16 cellular contexts compared by ENCODE assay signal in the genomic region with DNA sequence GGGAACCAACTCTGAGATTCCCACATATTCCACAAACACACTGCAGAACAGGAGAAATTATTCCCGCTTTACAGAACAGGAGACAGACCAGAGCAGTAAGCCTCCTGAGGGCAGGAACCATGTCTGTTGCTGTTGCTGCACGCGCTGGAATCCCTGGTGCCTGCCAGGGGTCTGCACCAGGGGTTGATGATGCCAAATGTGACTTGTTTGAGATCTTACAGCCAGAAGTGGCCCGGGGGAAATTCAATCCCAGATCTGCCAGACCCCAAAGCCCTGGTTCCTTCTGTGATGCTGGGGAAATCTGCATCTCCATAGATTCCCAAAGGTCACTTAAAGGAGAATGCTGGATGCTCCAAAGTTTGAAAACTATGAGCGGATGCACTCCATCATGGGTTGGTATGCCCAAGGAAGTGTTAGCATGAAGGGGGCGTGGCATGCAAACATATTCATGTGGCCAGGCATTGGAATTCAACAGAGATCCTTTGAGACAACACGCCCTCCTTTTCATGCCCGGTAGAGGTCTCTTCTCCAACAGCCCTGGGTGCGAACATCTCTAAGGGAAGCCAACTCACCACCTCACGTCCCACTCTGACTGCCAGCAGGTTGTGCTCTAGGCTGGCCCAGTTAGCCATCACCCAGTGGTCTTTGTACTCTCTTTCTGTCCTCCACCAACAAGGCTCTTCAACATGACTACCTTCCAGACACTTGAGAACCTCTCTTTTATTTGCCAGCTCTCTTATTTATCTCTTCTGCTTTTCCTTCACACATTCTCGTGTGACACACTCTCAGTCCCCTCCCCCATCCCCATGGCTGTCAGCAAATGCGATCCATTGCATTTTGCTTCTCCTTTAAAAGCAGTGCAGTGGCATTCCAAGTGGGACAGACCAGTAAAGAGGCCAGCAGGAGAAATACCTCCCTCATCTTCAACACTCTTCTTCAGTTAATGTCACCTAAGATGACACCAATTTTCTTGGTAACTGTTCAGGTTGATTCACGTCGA.
DNase-seq lines count a peak whose midpoint lies in the region; ATAC-seq lines count a peak whose summit lies in the region.
"Had no signal": no experiment of that assay in that cellular context is flagged by ENCODE, and none has a peak within 500 bp of the region (broad histone marks: within the 10 kb centered on the region; RNA-seq: fewer than 3 reads in every experiment).

No MANE protein-coding gene starts in this region.

- no peak overlapping the region for H3K4me3 ChIP-seq in right cardiac atrium (ENCODE audit: low read length)
- H3K4me3 ChIP-seq: hepatocyte had no signal

- ATAC-seq in right cardiac atrium: peak in 1 of 2 donors; percentile 48
- no peak for ATAC-seq in stimulated activated naive B cell treated with anti-CD40 and anti-IgM and Interleukin-4, amounts not matched to agents 10 μg/mL and 1 μg/mL and 100 μg/mL, for 72 hours (replicated peaks)
- ATAC-seq: Panc1 had no signal

- H3K4me1 ChIP-seq in right cardiac atrium (ENCODE audit: control insufficient read depth, insufficient read depth, low read length): peaks cover 12% of the 10 kb centered on the region

- H3K9me3 ChIP-seq in right cardiac atrium (ENCODE audit: control insufficient read depth, low read length): no peaks in the 10 kb centered on the region
- H3K9me3 ChIP-seq: neutrophil had no signal

- peak overlapping the region; percentile 18 for H3K27ac ChIP-seq in right cardiac atrium (ENCODE audit: low read length)
- H3K27ac ChIP-seq: epithelial cell of prostate, hepatocyte, neutrophil had no signal

- peaks cover 4% of the 10 kb centered on the region for H3K9me3 Mint-ChIP-seq in activated CD4-positive, alpha-beta memory T cell treated with anti-CD3 and anti-CD28 coated beads, Interleukin-2, amount 10 ng/mL, durations not matched to agents 7 days and 5 days
- H3K9me3 Mint-ChIP-seq in activated CD4-positive, alpha-beta memory T cell treated with anti-CD3 and anti-CD28 coated beads for 36 hours: no peaks in the 10 kb centered on the region
- peaks cover 0 to 3% of the 10 kb centered on the region in 2 donors for H3K9me3 Mint-ChIP-seq in stimulated activated naive B cell treated with anti-CD40 and anti-IgM and Interleukin-4, amounts not matched to agents 10 μg/mL and 1 μg/mL and 100 μg/mL, for 72 hours
- H3K9me3 Mint-ChIP-seq: activated naive CD4-positive, alpha-beta T cell treated with anti-CD3 and anti-CD28 coated beads for 36 hours had no signal

- POLR2A ChIA-PET in activated CD4-positive, alpha-beta memory T cell treated with anti-CD3 and anti-CD28 coated beads, Interleukin-2, amount 10 ng/mL, durations not matched to agents 7 days and 5 days (lab: Charles Lee): interaction anchor here (3.1 kb wide), 1 partner anchor 126 kb away, joined by 21 read pairs; no protein-coding TSS in a partner anchor
- POLR2A ChIA-PET in activated CD4-positive, alpha-beta memory T cell treated with anti-CD3 and anti-CD28 coated beads for 36 hours (lab: Charles Lee): no interaction called here

- H3K27me3 ChIP-seq in right cardiac atrium (ENCODE audit: control insufficient read depth, insufficient read depth): no peaks in the 10 kb centered on the region
- H3K27me3 ChIP-seq: hepatocyte, neutrophil had no signal

- no peak overlapping the region for H3K27ac Mint-ChIP-seq in activated CD4-positive, alpha-beta memory T cell treated with anti-CD3 and anti-CD28 coated beads, Interleukin-2, amount 10 ng/mL, durations not matched to agents 7 days and 5 days
- no peak overlapping the region for H3K27ac Mint-ChIP-seq in activated CD4-positive, alpha-beta memory T cell treated with anti-CD3 and anti-CD28 coated beads for 36 hours
- peak overlapping the region; percentile 85 for H3K27ac Mint-ChIP-seq in stimulated activated naive B cell treated with anti-CD40 and anti-IgM and Interleukin-4, amounts not matched to agents 10 μg/mL and 1 μg/mL and 100 μg/mL, for 72 hours
- H3K27ac Mint-ChIP-seq: activated naive CD4-positive, alpha-beta T cell treated with anti-CD3 and anti-CD28 coated beads for 36 hours had no signal

- H3K4me1 Mint-ChIP-seq in activated CD4-positive, alpha-beta memory T cell treated with anti-CD3 and anti-CD28 coated beads, Interleukin-2, amount 10 ng/mL, durations not matched to agents 7 days and 5 days: peaks cover 34% of the 10 kb centered on the region
- peaks cover 44% of the 10 kb centered on the region for H3K4me1 Mint-ChIP-seq in activated CD4-positive, alpha-beta memory T cell treated with anti-CD3 and anti-CD28 coated beads for 36 hours (ENCODE audit: low read depth)
- peaks cover 52 to 69% of the 10 kb centered on the region in 2 donors for H3K4me1 Mint-ChIP-seq in stimulated activated naive B cell treated with anti-CD40 and anti-IgM and Interleukin-4, amounts not matched to agents 10 μg/mL and 1 μg/mL and 100 μg/mL, for 72 hours

- CTCF ChIA-PET in activated CD4-positive, alpha-beta memory T cell treated with anti-CD3 and anti-CD28 coated beads, Interleukin-2, amount 10 ng/mL, durations not matched to agents 7 days and 5 days (lab: Charles Lee): interaction anchor here (1.0 kb wide), 1 partner anchor 411 kb away, joined by 3 read pairs; no protein-coding TSS in a partner anchor
- CTCF ChIA-PET in activated CD4-positive, alpha-beta memory T cell treated with anti-CD3 and anti-CD28 coated beads for 36 hours (lab: Charles Lee): no interaction called here

- peak; percentile 15 for DNase-seq in activated CD4-positive, alpha-beta memory T cell treated with anti-CD3 and anti-CD28 coated beads, Interleukin-2, amount 10 ng/mL, durations not matched to agents 7 days and 5 days
- DNase-seq in activated CD4-positive, alpha-beta memory T cell treated with anti-CD3 and anti-CD28 coated beads for 36 hours: no peak
- DNase-seq in SW480 (ENCODE audit: low spot score) (peak; percentile 75), right cardiac atrium (peak in 1 of 3 donors; percentile 67), DMS53 treated with DMSO at 0.1 percent for 48 hours (lab: John Stamatoyannopoulos, UW; ENCODE audit: unreplicated experiment) (no peak), COLO829 (ENCODE audit: low spot score) (no peak), NCI-H748 treated with DMSO at 0.1 percent for 48 hours (lab: John Stamatoyannopoulos, UW) (no peak)
- no peak for DNase-seq in stimulated activated naive B cell treated with anti-CD40 and anti-IgM and Interleukin-4, amounts not matched to agents 10 μg/mL and 1 μg/mL and 100 μg/mL, for 72 hours
- DNase-seq: activated naive CD4-positive, alpha-beta T cell treated with anti-CD3 and anti-CD28 coated beads for 36 hours; NCI-H1092; NCI-H446; small intestine had no signal

- H3K4me3 Mint-ChIP-seq in activated CD4-positive, alpha-beta memory T cell treated with anti-CD3 and anti-CD28 coated beads, Interleukin-2, amount 10 ng/mL, durations not matched to agents 7 days and 5 days: no peak overlapping the region
- H3K4me3 Mint-ChIP-seq in activated CD4-positive, alpha-beta memory T cell treated with anti-CD3 and anti-CD28 coated beads for 36 hours: no peak overlapping the region
- H3K4me3 Mint-ChIP-seq in stimulated activated naive B cell treated with anti-CD40 and anti-IgM and Interleukin-4, amounts not matched to agents 10 μg/mL and 1 μg/mL and 100 μg/mL, for 72 hours: no peak overlapping the region
- H3K4me3 Mint-ChIP-seq: activated naive CD4-positive, alpha-beta T cell treated with anti-CD3 and anti-CD28 coated beads for 36 hours had no signal

- intact Hi-C loops in activated CD4-positive, alpha-beta memory T cell treated with anti-CD3 and anti-CD28 coated beads for 36 hours (cut with micrococcal nuclease): loop anchor here (2.0 to 5.0 kb wide), 4 partner anchors 36 to 409 kb away; no protein-coding TSS in a partner anchor
- intact Hi-C loops in right cardiac atrium (cut with DNase I): loop anchor here in 2 of 4 donors (10.0 kb wide), 3 partner anchors 123 to 417 kb away; a partner anchor contains a TSS

- WGBS in right cardiac atrium: 81% methylated on average over 14 of the region's 14 CpGs

- H3K36me3 Mint-ChIP-seq in activated CD4-positive, alpha-beta memory T cell treated with anti-CD3 and anti-CD28 coated beads, Interleukin-2, amount 10 ng/mL, durations not matched to agents 7 days and 5 days (ENCODE audit: low read depth): no peaks in the 10 kb centered on the region
- H3K36me3 Mint-ChIP-seq in activated CD4-positive, alpha-beta memory T cell treated with anti-CD3 and anti-CD28 coated beads for 36 hours: no peaks in the 10 kb centered on the region
- peaks cover 10 to 17% of the 10 kb centered on the region in 2 donors for H3K36me3 Mint-ChIP-seq in stimulated activated naive B cell treated with anti-CD40 and anti-IgM and Interleukin-4, amounts not matched to agents 10 μg/mL and 1 μg/mL and 100 μg/mL, for 72 hours

- H3K27me3 Mint-ChIP-seq in activated CD4-positive, alpha-beta memory T cell treated with anti-CD3 and anti-CD28 coated beads, Interleukin-2, amount 10 ng/mL, durations not matched to agents 7 days and 5 days: no peaks in the 10 kb centered on the region
- no peaks in the 10 kb centered on the region for H3K27me3 Mint-ChIP-seq in activated CD4-positive, alpha-beta memory T cell treated with anti-CD3 and anti-CD28 coated beads for 36 hours
- H3K27me3 Mint-ChIP-seq in stimulated activated naive B cell treated with anti-CD40 and anti-IgM and Interleukin-4, amounts not matched to agents 10 μg/mL and 1 μg/mL and 100 μg/mL, for 72 hours: no peaks in the 10 kb centered on the region

Comparison
In these comparisons a context has a peak if more than half of its experiments do, and no peak if none do; other contexts are left out.
1. DNase-seq: peak in activated CD4-positive, alpha-beta memory T cell treated with anti-CD3 and anti-CD28 coated beads, Interleukin-2, amount 10 ng/mL, durations not matched to agents 7 days and 5 days (single experiment) and SW480 (single experiment); none in activated CD4-positive, alpha-beta memory T cell treated with anti-CD3 and anti-CD28 coated beads for 36 hours (single experiment), stimulated activated naive B cell treated with anti-CD40 and anti-IgM and Interleukin-4, amounts not matched to agents 10 μg/mL and 1 μg/mL and 100 μg/mL, for 72 hours (single experiment), DMS53 treated with DMSO at 0.1 percent for 48 hours (single experiment), COLO829 (single experiment) and NCI-H748 treated with DMSO at 0.1 percent for 48 hours (single experiment).